ENCODE assay signal across 3 cellular contexts in genomic region chr4:7238300-7238960, GRCh38.
TF ChIP-seq lines count a peak whose summit lies in the region.

No MANE protein-coding gene starts in this region.

TF ChIP-seq in HCT116, 20 proteins besides CTCF, POLR2A, EP300 and RAD21:
- TF ChIP-seq CBX3 (IDR thresholded peaks at IDR 0.05; ENCODE audit: low read depth), result 0 out of 2 replicates have a peak, but pooled peaks have one; percentile 33
- no peak for TF ChIP-seq SP1 (IDR thresholded peaks at IDR 0.05; ENCODE audit: low read depth)

TF ChIP-seq in WTC11, 78 proteins besides CTCF, POLR2A, EP300 and RAD21:
- TF ChIP-seq SMAD3 (CRISPR knock-in tag; IDR thresholded peaks at IDR 0.05; ENCODE audit: borderline replicate concordance) (no peak), FOXJ3 (CRISPR knock-in tag; IDR thresholded peaks at IDR 0.05; ENCODE audit: borderline replicate concordance) (no peak), NR2C2 (CRISPR knock-in tag; IDR thresholded peaks at IDR 0.05) (no peak), FOXK1 (CRISPR knock-in tag; IDR thresholded peaks at IDR 0.05) (no peak), MXD4 (CRISPR knock-in tag; IDR thresholded peaks at IDR 0.05; ENCODE audit: borderline replicate concordance) (no peak), CDX4 (CRISPR knock-in tag; IDR thresholded peaks at IDR 0.05; ENCODE audit: borderline replicate concordance) (no peak), TEAD4 (CRISPR knock-in tag; IDR thresholded peaks at IDR 0.05) (no peak), ESRRA (CRISPR knock-in tag; IDR thresholded peaks at IDR 0.05; ENCODE audit: borderline replicate concordance) (no peak), GABPB1 (CRISPR knock-in tag; IDR thresholded peaks at IDR 0.05) (no peak)

TF ChIP-seq in GM12891, 5 proteins besides CTCF, POLR2A, EP300 and RAD21:
- TF ChIP-seq POU2F2 (IDR thresholded peaks at IDR 0.05; ENCODE audit: low read depth, low read length) (no peak), TAF1 (IDR thresholded peaks at IDR 0.05; ENCODE audit: low read depth, low read length) (no peak), PAX5 (IDR thresholded peaks at IDR 0.05; ENCODE audit: insufficient read depth, low read length, severe bottlenecking) (no peak), SPI1 (IDR thresholded peaks at IDR 0.05; ENCODE audit: low read depth, low read length) (no peak), POLR2AphosphoS5 (IDR thresholded peaks at IDR 0.05; ENCODE audit: low read depth, low read length) (no peak)
